ENCODE assay signal across 13 cellular contexts in genomic region chr2:65395621-65396347, GRCh38. TPM values are rescaled to one million over a fixed set of nuclear protein-coding genes. Genes with fewer than 3 reads are reported as not detected.
DNase-seq lines count a peak whose midpoint lies in the region; ATAC-seq and TF ChIP-seq lines count a peak whose summit lies in the region.
"Had no signal": no experiment of that assay in that cellular context is flagged by ENCODE, and none has a peak within 500 bp of the region (broad histone marks: within the 10 kb centered on the region; RNA-seq: fewer than 3 reads in every experiment).

No MANE protein-coding gene starts in this region.

- H3K9me2 ChIP-seq in SU-DHL-6 (replicated peaks; ENCODE audit: insufficient read depth, low read length): no peaks in the 10 kb centered on the region

- H3K4me2 ChIP-seq in SU-DHL-6 (ENCODE audit: low read depth, low read length, poor library complexity, severe bottlenecking): peak overlapping the region; percentile 84

- H3K4me3 Mint-ChIP-seq in MCF 10A (ENCODE audit: unreplicated experiment): no peak overlapping the region
- H3K4me3 Mint-ChIP-seq: neural crest cell had no signal

- H3K9ac ChIP-seq in SU-DHL-6 (ENCODE audit: low read length): peak overlapping the region; percentile 45

- H3K79me2 ChIP-seq in SU-DHL-6 (ENCODE audit: insufficient read depth, low read length): peaks cover 98% of the 10 kb centered on the region

- TF ChIP-seq POLR2A in breast epithelium (IDR thresholded peaks at IDR 0.05): no peak
- TF ChIP-seq POLR2A in vagina (IDR thresholded peaks at IDR 0.05): no peak
- TF ChIP-seq POLR2A in esophagus muscularis mucosa (IDR thresholded peaks at IDR 0.05; ENCODE audit: low read depth): no peak

- WGBS in esophagus muscularis mucosa: 82% methylated on average over 5 of the region's 5 CpGs

- no peak overlapping the region for H3K27ac Mint-ChIP-seq in MCF 10A (ENCODE audit: low read depth, unreplicated experiment)

- H2AFZ ChIP-seq in SU-DHL-6 (ENCODE audit: low read depth, low read length, severe bottlenecking): no peak overlapping the region

- H3K36me3 Mint-ChIP-seq in MCF 10A (ENCODE audit: insufficient read depth, unreplicated experiment): no peaks in the 10 kb centered on the region

- CTCF ChIA-PET in MCF 10A (lab: Yijun Ruan, JAX): interaction anchor here (0.6 to 0.7 kb wide), 2 partner anchors 74 to 118 kb away, joined by 3 to 5 read pairs; no protein-coding TSS in a partner anchor

- no peak for TF ChIP-seq EP300 in esophagus muscularis mucosa (IDR thresholded peaks at IDR 0.05)

- H3F3A ChIP-seq in SU-DHL-6 (ENCODE audit: insufficient read depth): peaks cover 70% of the 10 kb centered on the region

- POLR2A ChIA-PET in MCF 10A (lab: Yijun Ruan, JAX): interaction anchor here (0.6 to 2.0 kb wide), 7 partner anchors 8 to 1445 kb away, joined by 3 to 10 read pairs (median 3); partner anchors contain the start of gene SERTAD2

- H3K9me3 ChIP-seq in breast epithelium (no peaks in the 10 kb centered on the region), SU-DHL-6 (ENCODE audit: insufficient read depth, low read length) (no peaks in the 10 kb centered on the region), lower lobe of right lung (no peaks in the 10 kb centered on the region), vagina (no peaks in the 10 kb centered on the region), esophagus muscularis mucosa (no peaks in the 10 kb centered on the region)

- no peak for TF ChIP-seq CTCF in breast epithelium (IDR thresholded peaks at IDR 0.05)
- TF ChIP-seq CTCF in MCF 10A (IDR thresholded peaks at IDR 0.05; ENCODE audit: unreplicated experiment): no peak
- no peak for TF ChIP-seq CTCF in SU-DHL-6 (IDR thresholded peaks at IDR 0.05; ENCODE audit: insufficient read depth, low read length, poor library complexity, severe bottlenecking)
- TF ChIP-seq CTCF in lower lobe of right lung (IDR thresholded peaks at IDR 0.05): no peak
- TF ChIP-seq CTCF in vagina (IDR thresholded peaks at IDR 0.05): no peak
- TF ChIP-seq CTCF in esophagus muscularis mucosa (IDR thresholded peaks at IDR 0.05): no peak

- no peaks in the 10 kb centered on the region for H3K9me3 Mint-ChIP-seq in MCF 10A (ENCODE audit: unreplicated experiment)

- H3K36me3 ChIP-seq in breast epithelium: no peaks in the 10 kb centered on the region
- no peaks in the 10 kb centered on the region for H3K36me3 ChIP-seq in SU-DHL-6 (ENCODE audit: low read length)
- H3K36me3 ChIP-seq in lower lobe of right lung: no peaks in the 10 kb centered on the region
- no peaks in the 10 kb centered on the region for H3K36me3 ChIP-seq in vagina
- no peaks in the 10 kb centered on the region for H3K36me3 ChIP-seq in esophagus muscularis mucosa

- DNase-seq in breast epithelium (ENCODE audit: low spot score in 2 of 2) (no peak), MCF 10A (ENCODE audit: unreplicated experiment) (no peak), lower lobe of right lung (no peak), vagina (ENCODE audit: extremely low spot score in 2 of 2) (no peak), esophagus muscularis mucosa (ENCODE audit: extremely low spot score) (no peak), NCI-H2171 (lab: John Stamatoyannopoulos, UW) (no peak)
- DNase-seq in activated CD4-positive, alpha-beta T cell treated with anti-CD3 and anti-CD28 coated beads for 4 hours: no peak
- DNase-seq: activated naive CD4-positive, alpha-beta T cell treated with Interleukin-2 at 50 U/mL for 16 hours; NCI-H1105 treated with DMSO at 0.1 percent for 48 hours; NCI-H510A treated with DMSO at 0.1 percent for 48 hours; SIG-M5 had no signal

- no peaks in the 10 kb centered on the region for H3K27me3 ChIP-seq in breast epithelium
- H3K27me3 ChIP-seq in SU-DHL-6 (ENCODE audit: low read length): no peaks in the 10 kb centered on the region
- H3K27me3 ChIP-seq in lower lobe of right lung (ENCODE audit: low read depth): no peaks in the 10 kb centered on the region
- no peaks in the 10 kb centered on the region for H3K27me3 ChIP-seq in vagina
- H3K27me3 ChIP-seq in esophagus muscularis mucosa: no peaks in the 10 kb centered on the region

- no peak overlapping the region for H3K4me3 ChIP-seq in breast epithelium
- H3K4me3 ChIP-seq in SU-DHL-6 (ENCODE audit: insufficient read depth, low read length, poor library complexity, severe bottlenecking): peak overlapping the region; percentile 35
- no peak overlapping the region for H3K4me3 ChIP-seq in lower lobe of right lung
- H3K4me3 ChIP-seq in vagina: no peak overlapping the region
- no peak overlapping the region for H3K4me3 ChIP-seq in esophagus muscularis mucosa

- H3K27me3 Mint-ChIP-seq in MCF 10A (ENCODE audit: insufficient read depth, unreplicated experiment): no peaks in the 10 kb centered on the region

- H3K27ac ChIP-seq in breast epithelium (peak overlapping the region; percentile 19 to 40), SU-DHL-6 (ENCODE audit: low read depth, low read length) (peak overlapping the region; percentile 95), lower lobe of right lung (peak overlapping the region; percentile 48), vagina (peak overlapping the region; percentile 20), esophagus muscularis mucosa (replicated peaks in 1 of 4) (no peak overlapping the region)

- H3K4me1 Mint-ChIP-seq in MCF 10A (ENCODE audit: insufficient read depth, unreplicated experiment): peaks cover 47% of the 10 kb centered on the region

- ATAC-seq in lower lobe of right lung: no peak

- no TSS peak for BruUV-seq in MCF 10A (replicated peaks; lab: Mats Ljungman, UMichigan)

- intact Hi-C loops in breast epithelium (cut with DNase I; ENCODE audit: low total_unique reads): no loop called here
- intact Hi-C loops in MCF 10A (cut with micrococcal nuclease): no loop called here
- intact Hi-C loops in lower lobe of right lung (cut with DNase I): no loop called here
- intact Hi-C loops in vagina (cut with DNase I): no loop called here
- intact Hi-C loops in esophagus muscularis mucosa (cut with DNase I): no loop called here

- H4K20me1 ChIP-seq in SU-DHL-6 (ENCODE audit: low read depth, low read length): no peaks in the 10 kb centered on the region

- H3K4me1 ChIP-seq in breast epithelium (no peaks in the 10 kb centered on the region), lower lobe of right lung (peaks cover 34% of the 10 kb centered on the region), vagina (peaks cover 42% of the 10 kb centered on the region), esophagus muscularis mucosa (peaks cover 19 to 44% (median 27%) of the 10 kb centered on the region in 4 donors)

RNA-seq across cellular contexts. Expression of gene SPRED2, which starts 36.6 kb away (rescaled TPM):
- total RNA-seq in breast epithelium (10 to 100 TPM; 14.6 to 25.2 (median 25.2) TPM), MCF 10A (2022) (38.1 and 38.6 TPM in 2 replicates), lower lobe of right lung (43.9 TPM), vagina (18.4 TPM), esophagus muscularis mucosa (10 to 100 TPM; 17.4 to 25.6 (median 18.7) TPM)

Comparison
In these comparisons a context has a peak if more than half of its experiments do, and no peak if none do; other contexts are left out.
1. H3K27ac ChIP-seq: peak in breast epithelium (2 of 2), SU-DHL-6 (single experiment), lower lobe of right lung (single experiment) and vagina (single experiment); none in esophagus muscularis mucosa (0 of 4).